Comparison of ENCODE assay signal across 13 cellular contexts in genomic region chr15:48913141-48913540, GRCh38.
"Had no signal": no experiment of that assay in that cellular context is flagged by ENCODE, and none has a peak within 500 bp of the region (broad histone marks: within the 10 kb centered on the region; RNA-seq: fewer than 3 reads in every experiment).

No MANE protein-coding gene starts in this region.

- H3K4me1 ChIP-seq: right atrium auricular region, thyroid gland, uterus had no signal

- H3K4me3 Mint-ChIP-seq: activated naive CD8-positive, alpha-beta T cell; activated T-cell treated with anti-CD3 and anti-CD28 coated beads, Interleukin-2, amount 50 U/mL, for 24 hours had no signal

- DNase-seq: activated CD4-positive, alpha-beta T cell treated with anti-CD3 and anti-CD28 coated beads, Interleukin-2, amount 50 U/mL, for 1 hour; activated effector memory CD4-positive, alpha-beta T cell treated with Interleukin-2 at 50 U/mL for 16 hours; activated T-cell treated with anti-CD3 and anti-CD28 coated beads, Interleukin-2, amount 50 U/mL, for 24 hours; amygdala; kidney glomerular epithelial cell; midbrain; naive B cell; thyroid gland; uterus had no signal

- H3K27ac ChIP-seq: neutrophil, right atrium auricular region, skin epidermis, thyroid gland, uterus had no signal

- H3K36me3 Mint-ChIP-seq: naive B cell had no signal

- H3K9me3 Mint-ChIP-seq: activated T-cell treated with anti-CD3 and anti-CD28 coated beads, Interleukin-2, amount 50 U/mL, for 24 hours; naive B cell had no signal

- H3K4me3 ChIP-seq: right atrium auricular region, skin epidermis, thyroid gland, uterus had no signal

- H3K9me3 ChIP-seq: neutrophil, right atrium auricular region, thyroid gland, uterus had no signal

- H3K27me3 ChIP-seq: right atrium auricular region, thyroid gland, uterus had no signal

- H3K27ac Mint-ChIP-seq: activated naive CD8-positive, alpha-beta T cell; activated T-cell treated with anti-CD3 and anti-CD28 coated beads, Interleukin-2, amount 50 U/mL, for 24 hours had no signal

- H3K36me3 ChIP-seq: neutrophil, right atrium auricular region, thyroid gland, uterus had no signal

- H3K4me1 Mint-ChIP-seq: naive B cell had no signal
